Comparison of ENCODE assay signal across 12 cellular contexts in the genomic region with DNA sequence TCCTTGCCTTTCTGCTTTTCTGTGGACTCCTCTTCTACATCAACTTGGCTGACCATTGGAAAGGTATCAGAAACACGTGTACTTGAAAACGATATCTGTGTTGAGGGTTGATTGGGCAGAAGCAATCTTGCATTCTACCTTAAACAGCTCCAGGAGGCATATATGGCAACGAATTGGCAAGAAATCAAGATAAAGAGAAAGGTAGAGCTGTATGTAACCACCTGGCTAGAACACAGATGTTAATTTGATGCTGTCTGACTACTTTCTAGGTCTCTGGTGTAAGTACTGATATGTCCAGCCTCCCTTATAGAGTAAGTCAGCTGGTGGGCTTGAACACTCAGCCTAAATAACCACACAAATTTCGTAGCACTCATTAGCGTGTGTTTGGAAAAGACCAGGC. TPM values are rescaled to one million over a fixed set of nuclear protein-coding genes. Genes with fewer than 3 reads are reported as not detected.
DNase-seq lines count a peak whose midpoint lies in the region; ATAC-seq and TF ChIP-seq lines count a peak whose summit lies in the region.
"Had no signal": no experiment of that assay in that cellular context is flagged by ENCODE, and none has a peak within 500 bp of the region (broad histone marks: within the 10 kb centered on the region; RNA-seq: fewer than 3 reads in every experiment).

No MANE protein-coding gene starts in this region.

- peaks cover 31% of the 10 kb centered on the region for H3K4me1 ChIP-seq in mesenchymal stem cell (ENCODE audit: control insufficient read depth, insufficient read depth, low read depth, low read length)

- no peak overlapping the region for H2BK120ac ChIP-seq in mesenchymal stem cell (ENCODE audit: low read depth, low read length)

- H3K18ac ChIP-seq in mesenchymal stem cell (ENCODE audit: low read depth in 1 of 2, low read length in 2 of 2): no peak overlapping the region

- H3K4me3 Mint-ChIP-seq in CD14-positive monocyte: no peak overlapping the region
- H3K4me3 Mint-ChIP-seq in HFFc6: peak overlapping the region; percentile 94
- H3K4me3 Mint-ChIP-seq in activated CD8-positive, alpha-beta T cell treated with anti-CD3 and anti-CD28 coated beads, Interleukin-2, amount 10 ng/mL, durations not matched to agents 7 days and 5 days: peak overlapping the region; percentile 90

- H3K9ac ChIP-seq in mesenchymal stem cell (ENCODE audit: low read length): peak overlapping the region; percentile 91

- H2AFZ ChIP-seq in mesenchymal stem cell (ENCODE audit: low read depth, low read length): no peak overlapping the region

- H2AK5ac ChIP-seq in mesenchymal stem cell (ENCODE audit: low read length, severe bottlenecking): no peak overlapping the region

- H3K36me3 ChIP-seq in mesenchymal stem cell (ENCODE audit: control insufficient read depth in 1 of 2, insufficient read depth in 2 of 2, low read depth in 1 of 2, low read length in 2 of 2): peaks cover 24 to 41% of the 10 kb centered on the region in 2 experiments
- H3K36me3 ChIP-seq: thoracic aorta had no signal

- H2BK5ac ChIP-seq in mesenchymal stem cell (ENCODE audit: low read depth, low read length, poor library complexity, severe bottlenecking): no peak overlapping the region

- WGBS in mesenchymal stem cell: 98% methylated on average over 5 of the region's 5 CpGs

- no peaks in the 10 kb centered on the region for H3K9me3 ChIP-seq in mesenchymal stem cell (ENCODE audit: control insufficient read depth, low read length)
- H3K9me3 ChIP-seq: thoracic aorta had no signal

- CTCF ChIA-PET in activated CD8-positive, alpha-beta T cell treated with anti-CD3 and anti-CD28 coated beads, Interleukin-2, amount 10 ng/mL, durations not matched to agents 7 days and 5 days (lab: Charles Lee): interaction anchor here (0.9 to 5.0 kb wide), 4 partner anchors 8 to 59 kb away, joined by 3 to 67 read pairs (median 23); partner anchors contain the start of gene SAPCD2

- H3K14ac ChIP-seq in mesenchymal stem cell (ENCODE audit: low read length in 2 of 2): no peak overlapping the region

- DNase-seq in CD14-positive monocyte (ENCODE audit: low spot score): no peak
- DNase-seq in HFFc6: no peak
- no peak for DNase-seq in activated CD8-positive, alpha-beta T cell treated with anti-CD3 and anti-CD28 coated beads, Interleukin-2, amount 10 ng/mL, durations not matched to agents 7 days and 5 days
- DNase-seq in mesenchymal stem cell: no peak
- DNase-seq in NCI-H1930 (lab: John Stamatoyannopoulos, UW): no peak
- DNase-seq in C1 segment of cervical spinal cord (lab: John Stamatoyannopoulos, UW): no peak
- DNase-seq: activated CD4-positive, alpha-beta T cell treated with anti-CD3 and anti-CD28 coated beads, Interleukin-2, amount 50 U/mL, for 4 hours; stimulated activated CD4-positive, alpha-beta T cell treated with anti-CD3 and anti-CD28 coated beads, Interleukin-2, amount 100 ng/mL, for 48 hours had no signal

- H3K9me3 Mint-ChIP-seq in CD14-positive monocyte (peaks cover 0 to 9% (median 0%) of the 10 kb centered on the region in 7 donors), HFFc6 (no peaks in the 10 kb centered on the region)
- H3K9me3 Mint-ChIP-seq in activated CD8-positive, alpha-beta T cell treated with anti-CD3 and anti-CD28 coated beads, Interleukin-2, amount 10 ng/mL, durations not matched to agents 7 days and 5 days (ENCODE audit: insufficient read depth): no peaks in the 10 kb centered on the region

- H3K4me1 Mint-ChIP-seq in CD14-positive monocyte: peaks cover 30% of the 10 kb centered on the region
- H3K4me1 Mint-ChIP-seq in HFFc6 (ENCODE audit: low read depth): peaks cover 45% of the 10 kb centered on the region
- H3K4me1 Mint-ChIP-seq in activated CD8-positive, alpha-beta T cell treated with anti-CD3 and anti-CD28 coated beads, Interleukin-2, amount 10 ng/mL, durations not matched to agents 7 days and 5 days (ENCODE audit: low read depth): peaks cover 41% of the 10 kb centered on the region

- no peak overlapping the region for H3K27ac ChIP-seq in mesenchymal stem cell (ENCODE audit: low read length, poor library complexity, severe bottlenecking)

- no peak for ATAC-seq in activated CD8-positive, alpha-beta T cell treated with anti-CD3 and anti-CD28 coated beads, Interleukin-2, amount 10 ng/mL, durations not matched to agents 7 days and 5 days
- ATAC-seq in HG03175 (IDR thresholded peaks at IDR 0.05; ENCODE audit: unreplicated experiment) (no peak), GM18519 (IDR thresholded peaks at IDR 0.05; ENCODE audit: low FRiP score, unreplicated experiment) (no peak)

- no peak overlapping the region for H4K8ac ChIP-seq in mesenchymal stem cell (ENCODE audit: low read length)

- H4K91ac ChIP-seq in mesenchymal stem cell (ENCODE audit: low read length): no peak overlapping the region

- peaks cover 33 to 51% of the 10 kb centered on the region in 2 donors for H3K36me3 Mint-ChIP-seq in CD14-positive monocyte
- H3K36me3 Mint-ChIP-seq in HFFc6 (ENCODE audit: low read depth): peaks cover 4% of the 10 kb centered on the region; the same call in 1 of the 2 replicates
- peaks cover 37% of the 10 kb centered on the region for H3K36me3 Mint-ChIP-seq in activated CD8-positive, alpha-beta T cell treated with anti-CD3 and anti-CD28 coated beads, Interleukin-2, amount 10 ng/mL, durations not matched to agents 7 days and 5 days (ENCODE audit: low read depth)

- TF ChIP-seq CTCF in CD14-positive monocyte (IDR thresholded peaks at IDR 0.05) (no peak), HFFc6 (IDR thresholded peaks at IDR 0.05) (no peak)

- no peak overlapping the region for H2BK12ac ChIP-seq in mesenchymal stem cell (ENCODE audit: low read length in 2 of 2)

- peaks cover 43% of the 10 kb centered on the region for H3K79me1 ChIP-seq in mesenchymal stem cell (replicated peaks; ENCODE audit: low read length, poor library complexity, severe bottlenecking)

- peak overlapping the region in 1 of 2 experiments; percentile 90 for H3K4me3 ChIP-seq in mesenchymal stem cell (ENCODE audit: insufficient read depth in 1 of 2, low read depth in 1 of 2, low read length in 2 of 2)

- H2BK15ac ChIP-seq in mesenchymal stem cell (ENCODE audit: low read depth, poor library complexity, severe bottlenecking): no peak overlapping the region

- POLR2A ChIA-PET in activated CD8-positive, alpha-beta T cell treated with anti-CD3 and anti-CD28 coated beads, Interleukin-2, amount 10 ng/mL, durations not matched to agents 7 days and 5 days (lab: Charles Lee): interaction anchor here (1.2 to 3.3 kb wide), 5 partner anchors 8 to 135 kb away, joined by 3 to 49 read pairs (median 7); partner anchors contain the start of genes RNF208 and SAPCD2

- intact Hi-C loops in CD14-positive monocyte (cut with micrococcal nuclease): no loop called here

- no peaks in the 10 kb centered on the region for H3K27me3 ChIP-seq in mesenchymal stem cell (ENCODE audit: control insufficient read depth in 1 of 2, insufficient read depth in 1 of 2, low read length in 2 of 2)

- H3K27me3 Mint-ChIP-seq in CD14-positive monocyte (ENCODE audit: low read depth in 3 of 3) (peaks cover 1 to 3% (median 1%) of the 10 kb centered on the region in 3 donors), HFFc6 (ENCODE audit: insufficient read depth) (peaks cover 3% of the 10 kb centered on the region)
- H3K27me3 Mint-ChIP-seq in activated CD8-positive, alpha-beta T cell treated with anti-CD3 and anti-CD28 coated beads, Interleukin-2, amount 10 ng/mL, durations not matched to agents 7 days and 5 days (ENCODE audit: low read depth): no peaks in the 10 kb centered on the region

- no peak overlapping the region for H3K4ac ChIP-seq in mesenchymal stem cell (ENCODE audit: low read depth in 1 of 2, low read length in 2 of 2)

- H3K27ac Mint-ChIP-seq in CD14-positive monocyte (peak overlapping the region; percentile 44 to 97 (median 95)), HFFc6 (peak overlapping the region; percentile 81; the same call in 1 of the 2 replicates)
- peak overlapping the region; percentile 94 for H3K27ac Mint-ChIP-seq in activated CD8-positive, alpha-beta T cell treated with anti-CD3 and anti-CD28 coated beads, Interleukin-2, amount 10 ng/mL, durations not matched to agents 7 days and 5 days

- no peak overlapping the region for H3K23ac ChIP-seq in mesenchymal stem cell (ENCODE audit: low read length in 2 of 2)

- H3K4me2 ChIP-seq in mesenchymal stem cell (ENCODE audit: low read length, poor library complexity, severe bottlenecking): no peak overlapping the region

RNA-seq across cellular contexts. Expression of gene MAN1B1, which starts 1.3 kb away (rescaled TPM):
- 10 to 100 TPM; 29.3 to 38.2 TPM for polyA plus RNA-seq in CD14-positive monocyte
- total RNA-seq in HFFc6 (2021; fragmentation: NEBNext Ultra II Directional; extraction: Animal tissue kit (Norgen Biotek cat#: 25700)): 10 to 100 TPM; 70.1 to 90.2 (median 77.6) TPM
- 10 to 100 TPM; 42.2 to 49.2 TPM for total RNA-seq in activated CD8-positive, alpha-beta T cell treated with anti-CD3 and anti-CD28 coated beads, Interleukin-2, amount 10 ng/mL, durations not matched to agents 7 days and 5 days
- 67.1 TPM for polyA plus RNA-seq in mesenchymal stem cell (2013, experiment 1 of 2)
- 66.3 TPM for polyA plus RNA-seq in mesenchymal stem cell (2013, experiment 2 of 2)

RNA-seq across cellular contexts. Expression of gene UAP1L1, which starts 10.8 kb away (rescaled TPM):
- polyA plus RNA-seq in CD14-positive monocyte: 10 to 100 TPM in 1 of 2 donors, 1 to 10 TPM in 1; 5.7 to 14.8 TPM
- total RNA-seq in HFFc6 (2021; fragmentation: NEBNext Ultra II Directional; extraction: Animal tissue kit (Norgen Biotek cat#: 25700)): 10 to 100 TPM in 5 of 6 experiments, 1 to 10 TPM in 1; 9.4 to 13.1 (median 10.6) TPM
- total RNA-seq in activated CD8-positive, alpha-beta T cell treated with anti-CD3 and anti-CD28 coated beads, Interleukin-2, amount 10 ng/mL, durations not matched to agents 7 days and 5 days: 10 to 100 TPM; 63.1 to 66.8 TPM
- 27.8 TPM for polyA plus RNA-seq in mesenchymal stem cell (2013, experiment 1 of 2)
- 27.0 TPM for polyA plus RNA-seq in mesenchymal stem cell (2013, experiment 2 of 2)

RNA-seq across cellular contexts. Expression of gene SAPCD2, which starts 17.8 kb away (rescaled TPM):
- 1 to 10 TPM; 1.7 to 3.1 TPM for polyA plus RNA-seq in CD14-positive monocyte
- 10 to 100 TPM in 5 of 6 experiments, 1 to 10 TPM in 1; 7.7 to 14.8 (median 11.3) TPM for total RNA-seq in HFFc6 (2021; fragmentation: NEBNext Ultra II Directional; extraction: Animal tissue kit (Norgen Biotek cat#: 25700))
- 10 to 100 TPM; 56.8 to 57.0 TPM for total RNA-seq in activated CD8-positive, alpha-beta T cell treated with anti-CD3 and anti-CD28 coated beads, Interleukin-2, amount 10 ng/mL, durations not matched to agents 7 days and 5 days
- 1.3 TPM for polyA plus RNA-seq in mesenchymal stem cell (2013, experiment 1 of 2)
- 1.2 TPM for polyA plus RNA-seq in mesenchymal stem cell (2013, experiment 2 of 2)

RNA-seq across cellular contexts. Expression of gene DPP7, which starts 26.4 kb away (rescaled TPM):
- polyA plus RNA-seq in CD14-positive monocyte: 100 to 1,000 TPM in 1 of 2 donors, 10 to 100 TPM in 1; 68.3 to 150 TPM
- 10 to 100 TPM; 47.5 to 90.2 (median 51.1) TPM for total RNA-seq in HFFc6 (2021; fragmentation: NEBNext Ultra II Directional; extraction: Animal tissue kit (Norgen Biotek cat#: 25700))
- total RNA-seq in activated CD8-positive, alpha-beta T cell treated with anti-CD3 and anti-CD28 coated beads, Interleukin-2, amount 10 ng/mL, durations not matched to agents 7 days and 5 days: 100 to 1,000 TPM; 248 TPM
- 101 TPM for polyA plus RNA-seq in mesenchymal stem cell (2013, experiment 1 of 2)
- 96.2 TPM for polyA plus RNA-seq in mesenchymal stem cell (2013, experiment 2 of 2)

RNA-seq across cellular contexts. Expression of gene ENTPD2, which starts 34.3 kb away (rescaled TPM):
- polyA plus RNA-seq in CD14-positive monocyte: not detected
- total RNA-seq in HFFc6 (2021; fragmentation: NEBNext Ultra II Directional; extraction: Animal tissue kit (Norgen Biotek cat#: 25700)): under 1 TPM in 3 of 6 experiments, not detected in 3; 0.12 to 0.28 (median 0.16) TPM
- total RNA-seq in activated CD8-positive, alpha-beta T cell treated with anti-CD3 and anti-CD28 coated beads, Interleukin-2, amount 10 ng/mL, durations not matched to agents 7 days and 5 days: under 1 TPM in 1 of 2 experiments, not detected in 1; 0.34 TPM
- polyA plus RNA-seq in mesenchymal stem cell (2013, experiment 1 of 2): not detected
- not detected for polyA plus RNA-seq in mesenchymal stem cell (2013, experiment 2 of 2)
- total RNA-seq: RPMI7951 had no signal

Comparison
In these comparisons a context has a peak if more than half of its experiments do, and no peak if none do; other contexts are left out.
1. H3K4me3 Mint-ChIP-seq: peak in HFFc6 (single experiment) and activated CD8-positive, alpha-beta T cell treated with anti-CD3 and anti-CD28 coated beads, Interleukin-2, amount 10 ng/mL, durations not matched to agents 7 days and 5 days (single experiment); none in CD14-positive monocyte (0 of 2).
2. RNA of gene UAP1L1, which starts 10.8 kb away (total RNA-seq): 63.1 to 66.8 TPM in activated CD8-positive, alpha-beta T cell treated with anti-CD3 and anti-CD28 coated beads, Interleukin-2, amount 10 ng/mL, durations not matched to agents 7 days and 5 days; 9.4 to 13.1 TPM in HFFc6; every median in the first group is over 4 times any median in the second.
3. Peak in every context shown above with its lines, with median percentiles within 50 percentile points of each other: H3K27ac Mint-ChIP-seq.